ENCODE assay signal across 26 cellular contexts in genomic region chr3:194999491-194999890, GRCh38.
"Had no signal": no experiment of that assay in that cellular context is flagged by ENCODE, and none has a peak within 500 bp of the region (broad histone marks: within the 10 kb centered on the region; RNA-seq: fewer than 3 reads in every experiment).

No MANE protein-coding gene starts in this region.

- H3K36me3 ChIP-seq: gastrocnemius medialis, neutrophil, prostate gland, sigmoid colon, tibial artery, upper lobe of left lung had no signal

- H3K27me3 ChIP-seq: gastrocnemius medialis, hepatocyte, neutrophil, sigmoid colon, testis, tibial artery, upper lobe of left lung had no signal

- H3K4me1 ChIP-seq: parathyroid adenoma, prostate gland had no signal

- DNase-seq: caudate nucleus; cerebellar nuclear complex; cortex of kidney; effector CD4-positive, alpha-beta T cell; foreskin fibroblast; gastrocnemius medialis; kidney glomerular epithelial cell; naive B cell; right cardiac atrium; sigmoid colon; stimulated activated CD4-positive, alpha-beta T cell treated with anti-CD3 and anti-CD28 coated beads, Interleukin-2, amount 100 ng/mL, for 24 hours; stimulated activated CD4-positive, alpha-beta T cell treated with anti-CD3 and anti-CD28 coated beads, Interleukin-4, amount 100 ng/mL, for 24 hours; stimulated activated naive CD4-positive, alpha-beta T cell treated with Interleukin-2 at 50 U/mL for 16 hours; substantia nigra; testis; upper lobe of left lung had no signal

- H3K27ac ChIP-seq: epithelial cell of prostate, gastrocnemius medialis, hepatocyte, neutrophil, parathyroid adenoma, prostate gland, sigmoid colon, testis, tibial artery, upper lobe of left lung had no signal

- H3K4me3 ChIP-seq: gastrocnemius medialis, hepatocyte, lung, prostate gland, sigmoid colon, testis, tibial artery, upper lobe of left lung had no signal

- H3K9me3 ChIP-seq: gastrocnemius medialis, neutrophil, prostate gland, sigmoid colon, testis, tibial artery, upper lobe of left lung had no signal

- ATAC-seq: esophagus mucosa; gastrocnemius medialis; natural killer cell treated with Interleukin-12 subunit alpha and Interleukin-12 subunit beta and Interleukin-15 and Interleukin-18, amount 100 ng/mL, for 72 hours; right cardiac atrium; stimulated activated effector memory CD8-positive, alpha-beta T cell treated with anti-CD3 and anti-CD28 coated beads, Interleukin-12 subunit alpha, Interleukin-12 subunit beta, amount 100 ng/mL, for 72 hours had no signal
